In the genomic region with DNA sequence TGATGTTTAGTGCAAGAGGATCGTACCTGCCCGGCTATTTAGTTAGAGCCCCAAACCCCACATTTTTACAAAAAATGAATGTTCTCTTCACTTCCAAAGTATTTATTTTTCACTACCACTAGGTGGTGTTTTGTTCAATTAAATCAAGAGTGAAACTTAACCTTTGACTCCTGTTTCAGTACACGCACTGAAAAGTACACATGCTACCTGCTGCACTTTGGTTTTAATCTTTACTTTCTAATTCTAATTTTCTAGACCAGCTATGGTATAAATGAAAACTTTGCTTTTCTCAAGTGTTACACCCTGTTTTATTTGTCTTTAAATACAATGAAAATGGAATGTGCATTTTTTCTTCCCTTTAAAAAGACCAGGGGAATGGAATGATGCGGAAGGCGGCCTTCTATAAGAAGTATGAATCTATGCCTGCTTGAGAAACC, we compare ENCODE assay signal across 8 cellular contexts. TPM values are rescaled to one million over a fixed set of nuclear protein-coding genes. Genes with fewer than 3 reads are reported as not detected.
DNase-seq lines count a peak whose midpoint lies in the region; ATAC-seq and TF ChIP-seq lines count a peak whose summit lies in the region.

No MANE protein-coding gene starts in this region.

- TF ChIP-seq CTCF in PC-3 (conservative IDR thresholded peaks at IDR 0.05; ENCODE audit: low read depth, low read length): peak; percentile 69
- TF ChIP-seq CTCF in osteoblast (IDR thresholded peaks at IDR 0.05; ENCODE audit: extremely low read depth, low read depth, low read length): peak; percentile 52

- H3K9ac ChIP-seq in PC-3 (ENCODE audit: low read length): no peak overlapping the region

- intact Hi-C loops in PC-3 (cut with micrococcal nuclease): loop anchor here (1.0 to 10.0 kb wide), 3 partner anchors 151 to 1058 kb away; partner anchors contain the start of genes HOXD12 and HOXD13

- H3K79me2 ChIP-seq in PC-3 (ENCODE audit: low read length) (no peaks in the 10 kb centered on the region), osteoblast (ENCODE audit: insufficient read depth, low read length) (no peaks in the 10 kb centered on the region)

- POLR2A ChIA-PET in HEK293T (lab: Yijun Ruan, JAX) (no interaction called here), PC-3 (lab: Charles Lee; ENCODE audit: unreplicated experiment) (no interaction called here)

- H4K20me1 ChIP-seq in PC-3 (ENCODE audit: low read length): no peaks in the 10 kb centered on the region
- no peaks in the 10 kb centered on the region for H4K20me1 ChIP-seq in osteoblast (ENCODE audit: insufficient read depth, low read length)

- no peaks in the 10 kb centered on the region for H3F3A ChIP-seq in PC-3 (ENCODE audit: low read length, unreplicated experiment)

- no peaks in the 10 kb centered on the region for H3K9me2 ChIP-seq in PC-3 (replicated peaks; ENCODE audit: low read length)

- H3K4me1 ChIP-seq in PC-3 (ENCODE audit: insufficient read depth, low read length) (no peaks in the 10 kb centered on the region), osteoblast (ENCODE audit: insufficient read depth, low read length) (no peaks in the 10 kb centered on the region)

- H3K27ac ChIP-seq in PC-3 (ENCODE audit: low read length): no peak overlapping the region
- H3K27ac ChIP-seq in osteoblast (ENCODE audit: low read depth, low read length): no peak overlapping the region

- no peaks in the 10 kb centered on the region for H3K36me3 ChIP-seq in PC-3 (ENCODE audit: low read depth, low read length)
- no peaks in the 10 kb centered on the region for H3K36me3 ChIP-seq in osteoblast (ENCODE audit: insufficient read depth, low read length)

- H3K27me3 ChIP-seq in PC-3 (ENCODE audit: low read length) (no peaks in the 10 kb centered on the region), osteoblast (ENCODE audit: insufficient read depth, low read length) (no peaks in the 10 kb centered on the region)

- CTCF ChIA-PET in HEK293T (lab: Yijun Ruan, JAX) (no interaction called here), PC-3 (lab: Charles Lee) (no interaction called here)

- no peak overlapping the region for H3K4me3 ChIP-seq in PC-3 (ENCODE audit: low read length)
- H3K4me3 ChIP-seq in osteoblast (ENCODE audit: insufficient read depth, low read length): no peak overlapping the region

- H2AFZ ChIP-seq in PC-3 (ENCODE audit: low read length) (peak overlapping the region; percentile 64), osteoblast (ENCODE audit: low read length) (peak overlapping the region; percentile 16)

- DNase-seq in DMS153 treated with DMSO at 0.1 percent for 48 hours (lab: John Stamatoyannopoulos, UW; ENCODE audit: unreplicated experiment) (peak; percentile 8), DMS153 (lab: John Stamatoyannopoulos, UW) (no peak), HEK293T (ENCODE audit: extremely low spot score) (peak; percentile 28), PC-3 (peak; percentile 58), dermis microvascular lymphatic vessel endothelial cell (ENCODE audit: low read depth in 2 of 2) (peak; percentile 17 to 37), osteoblast (ENCODE audit: insufficient read length, low spot score, missing footprints) (no peak)
- no peak for DNase-seq in stimulated activated naive CD4-positive, alpha-beta T cell treated with Interleukin-2 at 50 U/mL for 16 hours (lab: John Stamatoyannopoulos, UW)

- H3K9me3 ChIP-seq in PC-3 (ENCODE audit: low read length) (no peaks in the 10 kb centered on the region), osteoblast (ENCODE audit: low read depth, low read length) (no peaks in the 10 kb centered on the region)

- peak overlapping the region; percentile 54 for H3K4me2 ChIP-seq in PC-3 (ENCODE audit: low read length)
- peak overlapping the region; percentile 28 for H3K4me2 ChIP-seq in osteoblast (ENCODE audit: insufficient read depth, low read length)

- BruUV-seq in PC-3 (replicated peaks; lab: Mats Ljungman, UMichigan): no TSS peak

- ATAC-seq in PC-3 (peak; percentile 49; the same call in 1 of the 2 replicates), GM19328 (IDR thresholded peaks at IDR 0.05; ENCODE audit: unreplicated experiment) (no peak)

TF ChIP-seq in HEK293T, 16 proteins besides CTCF, POLR2A, EP300 and RAD21:
- TF ChIP-seq BHLHE40 (IDR thresholded peaks at IDR 0.05; ENCODE audit: borderline replicate concordance) (no peak), SUZ12 (IDR thresholded peaks at IDR 0.05) (no peak), FOXM1 (IDR thresholded peaks at IDR 0.05; ENCODE audit: borderline replicate concordance) (no peak), SP1 (IDR thresholded peaks at IDR 0.05) (no peak), NFRKB (IDR thresholded peaks at IDR 0.05) (no peak), L3MBTL2 (conservative IDR thresholded peaks at IDR 0.05) (no peak), TARDBP (IDR thresholded peaks at IDR 0.05) (no peak), CTBP1 (IDR thresholded peaks at IDR 0.05; ENCODE audit: borderline replicate concordance) (no peak), ZNF384 (IDR thresholded peaks at IDR 0.05) (no peak), ELF4 (IDR thresholded peaks at IDR 0.05) (no peak), HDGF (IDR thresholded peaks at IDR 0.05; ENCODE audit: borderline replicate concordance) (no peak), LEF1 (IDR thresholded peaks at IDR 0.05; ENCODE audit: borderline replicate concordance) (no peak), ARNT (IDR thresholded peaks at IDR 0.05) (no peak)
- TF ChIP-seq, protein P1, sequence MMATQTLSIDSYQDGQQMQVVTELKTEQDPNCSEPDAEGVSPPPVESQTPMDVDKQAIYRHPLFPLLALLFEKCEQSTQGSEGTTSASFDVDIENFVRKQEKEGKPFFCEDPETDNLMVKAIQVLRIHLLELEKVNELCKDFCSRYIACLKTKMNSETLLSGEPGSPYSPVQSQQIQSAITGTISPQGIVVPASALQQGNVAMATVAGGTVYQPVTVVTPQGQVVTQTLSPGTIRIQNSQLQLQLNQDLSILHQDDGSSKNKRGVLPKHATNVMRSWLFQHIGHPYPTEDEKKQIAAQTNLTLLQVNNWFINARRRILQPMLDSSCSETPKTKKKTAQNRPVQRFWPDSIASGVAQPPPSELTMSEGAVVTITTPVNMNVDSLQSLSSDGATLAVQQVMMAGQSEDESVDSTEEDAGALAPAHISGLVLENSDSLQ (IDR thresholded peaks at IDR 0.05): no peak
TF ChIP-seq in HEK293T: peak in this region for 0.

RNA-seq across cellular contexts. Expression of gene CHN1, which starts 31.4 kb away (rescaled TPM):
- total RNA-seq in PC-3 (2014; rRNA removed) (7.8 and 9.2 TPM in 2 replicates), dermis microvascular lymphatic vessel endothelial cell (9.8 and 9.9 TPM in 2 replicates), osteoblast (33.7 and 54.5 TPM in 2 replicates)

Comparison
In these comparisons a context has a peak if more than half of its experiments do, and no peak if none do; other contexts are left out.
1. DNase-seq: peak in DMS153 treated with DMSO at 0.1 percent for 48 hours (single experiment), HEK293T (single experiment), PC-3 (single experiment) and dermis microvascular lymphatic vessel endothelial cell (2 of 2); none in DMS153 (single experiment), osteoblast (single experiment) and stimulated activated naive CD4-positive, alpha-beta T cell treated with Interleukin-2 at 50 U/mL for 16 hours (single experiment).